In genomic region chr1:21338568-21339401, GRCh38 we compare ENCODE assay signal across 8 cellular contexts. TPM values are rescaled to one million over a fixed set of nuclear protein-coding genes. Genes with fewer than 3 reads are reported as not detected.
A peak's percentile ranks its signal among the peaks of the same experiment; 100 is the strongest.
DNase-seq lines count a peak whose midpoint lies in the region; ATAC-seq and TF ChIP-seq lines count a peak whose summit lies in the region.

No MANE protein-coding gene starts in this region.

- TF ChIP-seq POLR2A in ovary (IDR thresholded peaks at IDR 0.05), result peak; percentile 39

- no peak for ATAC-seq in HG02759 (IDR thresholded peaks at IDR 0.05; ENCODE audit: unreplicated experiment)
- ATAC-seq in GM18909 (IDR thresholded peaks at IDR 0.05; ENCODE audit: poor library complexity, unreplicated experiment), result no peak
- no peak for ATAC-seq in GM18511 (IDR thresholded peaks at IDR 0.05; ENCODE audit: unreplicated experiment)

- H3K27me3 ChIP-seq in duodenal mucosa (ENCODE audit: control insufficient read depth in 1 of 2, insufficient read depth in 2 of 2, low read length in 2 of 2), result no peaks in the 10 kb centered on the region
- no peaks in the 10 kb centered on the region for H3K27me3 ChIP-seq in ovary

- peak; percentile 97 for DNase-seq in DMS153 treated with DMSO at 0.1 percent for 48 hours (lab: John Stamatoyannopoulos, UW; ENCODE audit: unreplicated experiment)
- peak; percentile 88 for DNase-seq in NCI-H345 (lab: John Stamatoyannopoulos, UW)
- peak; percentile 90 to 96 (median 92) for DNase-seq in ovary
- DNase-seq in head of caudate nucleus, result no peak

- H3K27ac ChIP-seq in duodenal mucosa (ENCODE audit: low read depth, low read length), result peak overlapping the region; percentile 54
- peak overlapping the region; percentile 81 to 92 for H3K27ac ChIP-seq in ovary

- TF ChIP-seq CTCF in ovary (IDR thresholded peaks at IDR 0.05), result no peak

- peak; percentile 15 for TF ChIP-seq EP300 in ovary (IDR thresholded peaks at IDR 0.05)

- 9 to 16% (median 14%) methylated on average over 10 of the region's 10 CpGs for WGBS in ovary, 3 donors

- H3K4me3 ChIP-seq in duodenal mucosa (ENCODE audit: low read depth in 1 of 2, low read length in 2 of 2), result peak overlapping the region in 1 of 2 donors; percentile 1
- no peak overlapping the region for H3K4me3 ChIP-seq in ovary

- H3K4me1 ChIP-seq in duodenal mucosa (ENCODE audit: control insufficient read depth in 1 of 2, insufficient read depth in 2 of 2, low read length in 2 of 2) (peaks cover 88 to 92% of the 10 kb centered on the region in 2 donors), ovary (ENCODE audit: insufficient read depth) (peaks cover 63% of the 10 kb centered on the region)

- intact Hi-C loops in ovary (cut with DNase I), result loop anchor here in 1 of 4 donors (2.0 kb wide), 1 partner anchor 76 kb away; no protein-coding TSS in a partner anchor
- intact Hi-C loops in head of caudate nucleus (cut with DNase I), result no loop called here

- no peaks in the 10 kb centered on the region for H3K36me3 ChIP-seq in duodenal mucosa (ENCODE audit: control insufficient read depth in 1 of 2, insufficient read depth in 2 of 2, low read length in 2 of 2)
- no peaks in the 10 kb centered on the region for H3K36me3 ChIP-seq in ovary

- peak overlapping the region; percentile 29 to 38 for H3K9ac ChIP-seq in duodenal mucosa (ENCODE audit: low read depth in 1 of 2, low read length in 2 of 2)

- H3K9me3 ChIP-seq in duodenal mucosa (ENCODE audit: control insufficient read depth in 1 of 2, low read length in 2 of 2) (no peaks in the 10 kb centered on the region), ovary (no peaks in the 10 kb centered on the region)

RNA-seq across cellular contexts. Expression of gene ECE1, which starts 48.5 kb away (rescaled TPM):
- 100 to 1,000 TPM in 4 of 7 donors, 10 to 100 TPM in 3; 37.3 to 183 (median 119) TPM for total RNA-seq in ovary
- polyA plus RNA-seq in ovary, result 100 to 1,000 TPM in 1 of 2 donors, 10 to 100 TPM in 1; 84.0 to 313 TPM

Comparison
In these comparisons a context has a peak if more than half of its experiments do, and no peak if none do; other contexts are left out.
1. DNase-seq: peak in DMS153 treated with DMSO at 0.1 percent for 48 hours (single experiment), NCI-H345 (single experiment) and ovary (5 of 5); none in head of caudate nucleus (0 of 42).